12 cellular contexts compared by ENCODE assay signal in the genomic region with DNA sequence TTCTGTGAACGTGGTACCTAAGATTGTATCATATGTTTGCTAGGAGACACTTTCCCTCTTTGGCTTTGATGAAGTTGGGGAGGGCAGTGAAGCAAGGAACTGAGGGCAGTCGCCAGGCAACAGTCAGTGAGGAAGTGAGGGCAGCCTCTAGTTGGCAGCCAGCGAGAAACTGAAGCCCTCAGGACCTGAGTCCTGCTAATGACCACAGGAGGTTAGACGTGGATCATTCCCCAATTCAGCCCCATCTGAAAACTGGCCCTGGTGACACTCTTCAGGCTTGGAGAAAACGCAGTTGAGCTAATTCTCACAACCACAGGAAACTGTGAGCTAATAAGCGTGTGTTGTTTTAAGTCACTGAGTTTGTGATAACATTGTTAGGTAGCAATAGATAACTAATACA.
"Had no signal": no experiment of that assay in that cellular context is flagged by ENCODE, and none has a peak within 500 bp of the region (broad histone marks: within the 10 kb centered on the region; RNA-seq: fewer than 3 reads in every experiment).

No MANE protein-coding gene starts in this region.

- H3K27ac ChIP-seq: cardiac muscle cell, esophagus muscularis mucosa, lower lobe of right lung, pancreas, transverse colon had no signal

- H3K36me3 ChIP-seq: cardiac muscle cell, esophagus muscularis mucosa, lower lobe of right lung, pancreas, transverse colon had no signal

- DNase-seq: activated CD4-positive, CD25-positive, alpha-beta regulatory T cell treated with anti-CD3 and anti-CD28 coated beads, Interleukin-2, amount 50 U/mL, for 72 hours; activated naive CD4-positive, alpha-beta T cell treated with anti-CD3 and anti-CD28 coated beads, Interleukin-2, amount 50 U/mL, for 16 hours; activated T-cell treated with anti-CD3 and anti-CD28 coated beads for 4 hours; lower lobe of right lung; pancreas; stimulated activated CD4-positive, alpha-beta T cell treated with anti-CD3 and anti-CD28 coated beads, Interleukin-4, amount 100 ng/mL, for 1 hour; stimulated activated naive B cell treated with anti-CD40 and anti-IgM and Interleukin-4, amounts not matched to agents 10 μg/mL and 1 μg/mL and 100 μg/mL, for 72 hours; substantia nigra; T-helper 9 cell; transverse colon had no signal

- H3K4me1 ChIP-seq: esophagus muscularis mucosa, lower lobe of right lung, pancreas, transverse colon had no signal

- H3K27me3 ChIP-seq: cardiac muscle cell, esophagus muscularis mucosa, pancreas, transverse colon had no signal

- ATAC-seq: lower lobe of right lung; pancreas; stimulated activated naive B cell treated with anti-CD40 and anti-IgM and Interleukin-4, amounts not matched to agents 10 μg/mL and 1 μg/mL and 100 μg/mL, for 72 hours had no signal

- H3K4me3 ChIP-seq: cardiac muscle cell, esophagus muscularis mucosa, lower lobe of right lung, pancreas, transverse colon had no signal

- H3K9me3 ChIP-seq: lower lobe of right lung, transverse colon had no signal
